Comparison of ENCODE assay signal across 24 cellular contexts in genomic region chr11:120486138-120486537, GRCh38. TPM values are rescaled to one million over a fixed set of nuclear protein-coding genes. Genes with fewer than 3 reads are reported as not detected.
"Had no signal": no experiment of that assay in that cellular context is flagged by ENCODE, and none has a peak within 500 bp of the region (broad histone marks: within the 10 kb centered on the region; RNA-seq: fewer than 3 reads in every experiment).

No MANE protein-coding gene starts in this region.

- DNase-seq: hypothalamus; immature natural killer cell; kidney; lower lobe of right lung; mammary epithelial cell; mesenchymal stem cell; naive thymus-derived CD8-positive, alpha-beta T cell; nucleus accumbens; pancreas; posterior cingulate gyrus; retina; right lobe of liver; stimulated activated CD4-positive, alpha-beta T cell treated with anti-CD3 and anti-CD28 coated beads, Interleukin-1b, Interleukin-23, amount 100 ng/mL, for 48 hours; stimulated activated CD4-positive, alpha-beta T cell treated with anti-CD3 and anti-CD28 coated beads, Interleukin-2, amount 100 ng/mL, for 48 hours; stimulated activated CD4-positive, alpha-beta T cell treated with anti-CD3 and anti-CD28 coated beads, Interleukin-4, amount 100 ng/mL, for 4 hours; stimulated activated CD8-positive, alpha-beta memory T cell treated with anti-CD3 and anti-CD28 coated beads, Interleukin-4, amount 100 ng/mL, for 48 hours; stimulated activated naive CD4-positive, alpha-beta T cell treated with Interleukin-2 at 50 U/mL for 16 hours; stimulated activated naive CD8-positive, alpha-beta T cell treated with anti-CD3 and anti-CD28 coated beads, Interleukin-15, amount 100 ng/mL, for 72 hours; substantia nigra; uterus had no signal

- H3K27ac ChIP-seq: lower lobe of right lung, pancreas, prostate gland, right lobe of liver, tibial nerve, uterus had no signal

- H3K4me2 ChIP-seq: smooth muscle cell had no signal

- H3K4me3 ChIP-seq: lower lobe of right lung, pancreas, prostate gland, right lobe of liver, smooth muscle cell, tibial nerve, uterus had no signal

- H3K36me3 ChIP-seq: uterus had no signal

- H3K9me3 ChIP-seq: lower lobe of right lung, pancreas, prostate gland, right lobe of liver, tibial nerve, uterus had no signal

- H3K4me1 ChIP-seq: lower lobe of right lung, pancreas, prostate gland, right lobe of liver, tibial nerve, uterus had no signal

- ATAC-seq: naive thymus-derived CD8-positive, alpha-beta T cell; pancreas; right lobe of liver; stimulated activated memory B cell treated with anti-CD40 and anti-IgM and Interleukin-4, amounts not matched to agents 10 μg/mL and 1 μg/mL and 100 μg/mL, for 72 hours; stimulated activated naive CD8-positive, alpha-beta T cell treated with anti-CD3 and anti-CD28 coated beads, Interleukin-15, amount 100 ng/mL, for 72 hours had no signal

- FAIRE-seq: kidney, pancreas had no signal

- H3K27me3 ChIP-seq: pancreas, right lobe of liver, tibial nerve, uterus had no signal

RNA-seq across cellular contexts. Expression of gene GRIK4, which starts 25.4 kb away (rescaled TPM):
- total RNA-seq: mammary epithelial cell; naive thymus-derived CD8-positive, alpha-beta T cell; pancreas; smooth muscle cell had no signal
- polyA plus RNA-seq: mammary epithelial cell; naive thymus-derived CD8-positive, alpha-beta T cell; smooth muscle cell had no signal
